ENCODE assay signal across 9 cellular contexts in the genomic region with DNA sequence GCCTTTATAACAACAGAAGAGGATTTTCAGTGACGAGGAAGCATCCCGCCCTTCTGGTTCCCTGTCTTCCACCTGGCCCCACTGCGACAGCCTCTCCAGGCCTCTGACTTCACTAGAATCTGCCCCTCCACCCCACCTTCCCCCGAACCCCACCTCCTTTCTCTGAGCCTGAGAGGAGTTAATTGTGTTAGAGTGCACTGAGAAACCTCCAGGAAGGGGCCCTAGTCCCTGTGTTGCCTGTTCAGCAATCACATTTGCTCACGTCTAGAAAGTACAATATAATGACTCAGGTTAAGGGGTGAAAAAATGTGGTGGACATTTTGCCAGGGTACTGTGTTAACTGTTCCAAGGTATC. TPM values are rescaled to one million over a fixed set of nuclear protein-coding genes. Genes with fewer than 3 reads are reported as not detected.
DNase-seq lines count a peak whose midpoint lies in the region.
"Had no signal": no experiment of that assay in that cellular context is flagged by ENCODE, and none has a peak within 500 bp of the region (broad histone marks: within the 10 kb centered on the region; RNA-seq: fewer than 3 reads in every experiment).

No MANE protein-coding gene starts in this region.

- no peak overlapping the region for H3K4me3 ChIP-seq in thymus (ENCODE audit: low read length)
- H3K4me3 ChIP-seq: Peyer's patch had no signal

- peak overlapping the region; percentile 52 for H3K4me3 Mint-ChIP-seq in activated T-cell treated with anti-CD3 and anti-CD28 coated beads, Interleukin-2, amount 50 U/mL, for 24 hours
- H3K4me3 Mint-ChIP-seq in T-helper 1 cell treated with Interleukin-12 subunit alpha and Interleukin-12 subunit beta and Interleukin-4 antibody, amounts not matched to agents 30 μg/mL and 1 μg/mL, for 36 hours, result peak overlapping the region; percentile 14

- WGBS in thymus, result 70% methylated on average over 5 of the region's 5 CpGs

- H3K27me3 Mint-ChIP-seq in activated T-cell treated with anti-CD3 and anti-CD28 coated beads, Interleukin-2, amount 50 U/mL, for 24 hours, result no peaks in the 10 kb centered on the region
- no peaks in the 10 kb centered on the region for H3K27me3 Mint-ChIP-seq in T-helper 1 cell treated with Interleukin-12 subunit alpha and Interleukin-12 subunit beta and Interleukin-4 antibody, amounts not matched to agents 30 μg/mL and 1 μg/mL, for 36 hours (ENCODE audit: low read depth)

- H3K27me3 ChIP-seq in thymus (ENCODE audit: control insufficient read depth, insufficient read depth), result no peaks in the 10 kb centered on the region
- H3K27me3 ChIP-seq: Peyer's patch had no signal

- peaks cover 26% of the 10 kb centered on the region for H3K36me3 Mint-ChIP-seq in activated T-cell treated with anti-CD3 and anti-CD28 coated beads, Interleukin-2, amount 50 U/mL, for 24 hours (ENCODE audit: low read depth)
- peaks cover 34% of the 10 kb centered on the region for H3K36me3 Mint-ChIP-seq in T-helper 1 cell treated with Interleukin-12 subunit alpha and Interleukin-12 subunit beta and Interleukin-4 antibody, amounts not matched to agents 30 μg/mL and 1 μg/mL, for 36 hours (ENCODE audit: low read depth)

- H3K9me3 Mint-ChIP-seq in activated T-cell treated with anti-CD3 and anti-CD28 coated beads, Interleukin-2, amount 50 U/mL, for 24 hours, result peaks cover 2% of the 10 kb centered on the region
- H3K9me3 Mint-ChIP-seq in T-helper 1 cell treated with Interleukin-12 subunit alpha and Interleukin-12 subunit beta and Interleukin-4 antibody, amounts not matched to agents 30 μg/mL and 1 μg/mL, for 36 hours, result no peaks in the 10 kb centered on the region

- peaks cover 78% of the 10 kb centered on the region for H3K4me1 Mint-ChIP-seq in activated T-cell treated with anti-CD3 and anti-CD28 coated beads, Interleukin-2, amount 50 U/mL, for 24 hours (ENCODE audit: low read depth)
- H3K4me1 Mint-ChIP-seq in T-helper 1 cell treated with Interleukin-12 subunit alpha and Interleukin-12 subunit beta and Interleukin-4 antibody, amounts not matched to agents 30 μg/mL and 1 μg/mL, for 36 hours (ENCODE audit: low read depth), result peaks cover 72% of the 10 kb centered on the region

- H3K36me3 ChIP-seq in thymus (ENCODE audit: control insufficient read depth, insufficient read depth), result no peaks in the 10 kb centered on the region
- H3K36me3 ChIP-seq: Peyer's patch had no signal

- no peaks in the 10 kb centered on the region for H3K4me1 ChIP-seq in thymus (ENCODE audit: control insufficient read depth, insufficient read depth, low read length)

- peak overlapping the region; percentile 2 for H3K27ac ChIP-seq in thymus (ENCODE audit: low read depth)

- H3K27ac Mint-ChIP-seq in activated T-cell treated with anti-CD3 and anti-CD28 coated beads, Interleukin-2, amount 50 U/mL, for 24 hours, result peak overlapping the region; percentile 91
- H3K27ac Mint-ChIP-seq in T-helper 1 cell treated with Interleukin-12 subunit alpha and Interleukin-12 subunit beta and Interleukin-4 antibody, amounts not matched to agents 30 μg/mL and 1 μg/mL, for 36 hours, result peak overlapping the region; percentile 72

- H3K9me3 ChIP-seq in thymus (ENCODE audit: control insufficient read depth), result no peaks in the 10 kb centered on the region
- H3K9me3 ChIP-seq: Peyer's patch had no signal

- intact Hi-C loops in cardiac septum (cut with DNase I), result no loop called here

- no peak for DNase-seq in activated T-cell treated with anti-CD3 and anti-CD28 coated beads, Interleukin-2, amount 50 U/mL, for 24 hours
- no peak for DNase-seq in activated T-cell treated with anti-CD3 and anti-CD28 coated beads for 4 hours
- peak; percentile 40 for DNase-seq in iPS-NIHi7 (ENCODE audit: extremely low spot score)
- DNase-seq in NCI-H146 treated with DMSO at 0.1 percent for 48 hours (lab: John Stamatoyannopoulos, UW; ENCODE audit: unreplicated experiment), result no peak
- DNase-seq in NCI-H226, result no peak
- DNase-seq in cardiac septum (ENCODE audit: low spot score), result no peak
- DNase-seq: Peyer's patch had no signal

RNA-seq across cellular contexts. Expression of a gene that starts 38.8 kb away (rescaled TPM):
- 4.4 TPM for polyA plus RNA-seq in thymus
- total RNA-seq in cardiac septum, result 11.0 TPM
